In the genomic region with DNA sequence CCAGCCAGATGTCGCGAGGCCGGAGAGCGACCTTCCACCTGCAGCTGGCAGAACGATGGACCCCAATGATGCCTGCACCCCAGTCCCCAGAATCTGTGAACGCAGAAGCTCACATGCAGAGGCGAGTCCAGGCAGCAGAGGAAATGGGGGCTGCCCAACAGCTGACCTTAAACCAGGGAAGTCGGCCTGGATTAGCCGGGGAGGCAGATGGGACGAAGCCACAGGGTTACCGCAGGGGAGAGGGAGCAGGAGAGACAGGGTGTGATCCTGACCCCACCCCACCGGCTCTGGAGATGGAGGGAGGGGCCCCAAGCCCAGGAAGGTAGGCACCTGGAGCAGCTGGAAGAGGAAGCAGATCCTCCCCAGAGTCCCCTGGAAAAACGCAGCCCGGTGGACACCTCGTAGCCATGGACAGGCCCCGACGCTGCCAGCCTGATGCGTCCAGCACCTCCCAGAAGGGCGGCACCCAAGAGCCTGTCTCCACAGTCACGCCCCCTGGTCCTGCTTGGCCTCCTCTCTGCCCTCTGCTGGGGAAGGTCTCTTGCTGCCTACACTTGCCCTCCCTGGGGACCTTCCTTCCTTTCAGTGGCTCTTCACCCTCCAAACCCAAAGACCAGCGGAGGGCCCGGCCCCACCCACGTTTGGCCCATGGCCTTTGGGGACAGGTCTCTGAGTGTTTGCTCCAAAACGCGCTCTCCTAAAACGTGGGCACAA, we compare ENCODE assay signal across 9 cellular contexts. TPM values are rescaled to one million over a fixed set of nuclear protein-coding genes. Genes with fewer than 3 reads are reported as not detected.
DNase-seq lines count a peak whose midpoint lies in the region; TF ChIP-seq lines count a peak whose summit lies in the region.
"Had no signal": no experiment of that assay in that cellular context is flagged by ENCODE, and none has a peak within 500 bp of the region (broad histone marks: within the 10 kb centered on the region; RNA-seq: fewer than 3 reads in every experiment).

No MANE protein-coding gene starts in this region.

- H3K36me3 ChIP-seq in H7 (replicated peaks; ENCODE audit: control insufficient read depth, insufficient read depth, low read length), result no peaks in the 10 kb centered on the region
- H3K36me3 ChIP-seq in suprapubic skin, result peaks cover 5% of the 10 kb centered on the region

- no peak for TF ChIP-seq EP300 in suprapubic skin (IDR thresholded peaks at IDR 0.05)

- peak; percentile 72 for TF ChIP-seq CTCF in C4-2B (conservative IDR thresholded peaks at IDR 0.05)
- 0 out of 2 replicates have a peak, but pooled peaks have one; percentile 9 for TF ChIP-seq CTCF in RWPE1 (conservative IDR thresholded peaks at IDR 0.05; ENCODE audit: low read depth)
- peak; percentile 41 for TF ChIP-seq CTCF in chondrocyte (IDR thresholded peaks at IDR 0.05)
- TF ChIP-seq CTCF in suprapubic skin (IDR thresholded peaks at IDR 0.05), result peak in 1 of 2 donors; percentile 24

- H3K27ac Mint-ChIP-seq in chondrocyte (ENCODE audit: unreplicated experiment), result no peak overlapping the region

- no peak for TF ChIP-seq POLR2A in suprapubic skin (IDR thresholded peaks at IDR 0.05)

- H3K27me3 ChIP-seq in H7 (ENCODE audit: control insufficient read depth, insufficient read depth, low read length) (no peaks in the 10 kb centered on the region), suprapubic skin (no peaks in the 10 kb centered on the region)

- no peaks in the 10 kb centered on the region for H3K27me3 Mint-ChIP-seq in chondrocyte (ENCODE audit: low read depth)

- H3K4me3 ChIP-seq in H7 (ENCODE audit: insufficient read depth, low read depth, low read length) (no peak overlapping the region), suprapubic skin (no peak overlapping the region)

- H3K27ac ChIP-seq in C4-2B (peak overlapping the region; percentile 65), RWPE1 (peak overlapping the region; percentile 46), suprapubic skin (no peak overlapping the region)
- H3K27ac ChIP-seq: epithelial cell of prostate had no signal

- WGBS in suprapubic skin, result 89% methylated on average over 19 of the region's 26 CpGs

- peaks cover 6% of the 10 kb centered on the region for H3K36me3 Mint-ChIP-seq in chondrocyte (ENCODE audit: low read depth)

- no peaks in the 10 kb centered on the region for H3K9me3 ChIP-seq in suprapubic skin

- no peaks in the 10 kb centered on the region for H3K9me3 Mint-ChIP-seq in chondrocyte (ENCODE audit: low read depth)

- CTCF ChIA-PET in RWPE1 (lab: Yijun Ruan, JAX), result interaction anchor here (0.5 to 2.1 kb wide), 7 partner anchors 10 to 1731 kb away, joined by 3 to 13 read pairs (median 3); no protein-coding TSS in a partner anchor

- POLR2A ChIA-PET in RWPE1 (lab: Yijun Ruan, JAX; ENCODE audit: low non-redundant PET), result no interaction called here

- no peaks in the 10 kb centered on the region for H3K4me1 Mint-ChIP-seq in chondrocyte (ENCODE audit: low read depth)

- H3K4me3 Mint-ChIP-seq in chondrocyte (ENCODE audit: unreplicated experiment), result no peak overlapping the region

- peak; percentile 96 for DNase-seq in H7
- peak; percentile 38 for DNase-seq in RWPE1 (ENCODE audit: low spot score)
- no peak for DNase-seq in chondrocyte (ENCODE audit: low spot score)
- peak in 2 of 3 experiments; percentile 10 to 28 for DNase-seq in stimulated activated CD4-positive, alpha-beta T cell treated with anti-CD3 and anti-CD28 coated beads, TNF-alpha, amount 100 ng/mL, for 24 hours (ENCODE audit: low read depth in 3 of 3)
- DNase-seq in suprapubic skin (ENCODE audit: low spot score in 2 of 2), result no peak
- DNase-seq in NCI-H510A treated with DMSO at 0.1 percent for 48 hours (lab: John Stamatoyannopoulos, UW), result no peak
- no peak for DNase-seq in amygdala (lab: John Stamatoyannopoulos, UW)

- H3K4me1 ChIP-seq in suprapubic skin, result peaks cover 36% of the 10 kb centered on the region

RNA-seq across cellular contexts. Expression of gene PIEZO1, which starts 37.3 kb away (rescaled TPM):
- total RNA-seq in H7 (2014; rRNA removed; shearing (Covaris generic)), result 60.0 and 86.8 TPM in 2 replicates
- total RNA-seq in chondrocyte, result 134 to 209 TPM (median 208 TPM) in 3 replicates
- 100 to 1,000 TPM; 185 to 269 (median 224) TPM for total RNA-seq in suprapubic skin

RNA-seq across cellular contexts. Expression of gene CTU2, which starts 41.4 kb away (rescaled TPM):
- 33.1 and 38.4 TPM in 2 replicates for total RNA-seq in H7 (2014; rRNA removed; shearing (Covaris generic))
- 20.7 to 37.1 TPM (median 24.1 TPM) in 3 replicates for total RNA-seq in chondrocyte
- 10 to 100 TPM in 2 of 4 donors, 1 to 10 TPM in 2; 7.8 to 17.8 (median 10.9) TPM for total RNA-seq in suprapubic skin

RNA-seq across cellular contexts. Expression of gene RNF166, which starts 41.5 kb away (rescaled TPM):
- total RNA-seq in H7 (2014; rRNA removed; shearing (Covaris generic)), result 44.6 and 45.3 TPM in 2 replicates
- total RNA-seq in chondrocyte, result 12.8 to 15.5 TPM (median 14.3 TPM) in 3 replicates
- total RNA-seq in suprapubic skin, result 10 to 100 TPM; 12.4 to 15.8 (median 14.6) TPM

RNA-seq across cellular contexts. Expression of gene CDT1, which starts 55.8 kb away (rescaled TPM):
- total RNA-seq in H7 (2014; rRNA removed; shearing (Covaris generic)), result 120 and 176 TPM in 2 replicates
- total RNA-seq in chondrocyte, result 2.9 to 11.7 TPM (median 3.7 TPM) in 3 replicates
- total RNA-seq in suprapubic skin, result 10 to 100 TPM in 2 of 4 donors, 1 to 10 TPM in 2; 4.7 to 25.7 (median 10.7) TPM

Comparison
In these comparisons a context has a peak if more than half of its experiments do, and no peak if none do; other contexts are left out.
1. DNase-seq: peak in H7 (single experiment), RWPE1 (single experiment) and stimulated activated CD4-positive, alpha-beta T cell treated with anti-CD3 and anti-CD28 coated beads, TNF-alpha, amount 100 ng/mL, for 24 hours (2 of 3); none in chondrocyte (single experiment), suprapubic skin (0 of 2), NCI-H510A treated with DMSO at 0.1 percent for 48 hours (single experiment) and amygdala (0 of 56).